In the genomic region with DNA sequence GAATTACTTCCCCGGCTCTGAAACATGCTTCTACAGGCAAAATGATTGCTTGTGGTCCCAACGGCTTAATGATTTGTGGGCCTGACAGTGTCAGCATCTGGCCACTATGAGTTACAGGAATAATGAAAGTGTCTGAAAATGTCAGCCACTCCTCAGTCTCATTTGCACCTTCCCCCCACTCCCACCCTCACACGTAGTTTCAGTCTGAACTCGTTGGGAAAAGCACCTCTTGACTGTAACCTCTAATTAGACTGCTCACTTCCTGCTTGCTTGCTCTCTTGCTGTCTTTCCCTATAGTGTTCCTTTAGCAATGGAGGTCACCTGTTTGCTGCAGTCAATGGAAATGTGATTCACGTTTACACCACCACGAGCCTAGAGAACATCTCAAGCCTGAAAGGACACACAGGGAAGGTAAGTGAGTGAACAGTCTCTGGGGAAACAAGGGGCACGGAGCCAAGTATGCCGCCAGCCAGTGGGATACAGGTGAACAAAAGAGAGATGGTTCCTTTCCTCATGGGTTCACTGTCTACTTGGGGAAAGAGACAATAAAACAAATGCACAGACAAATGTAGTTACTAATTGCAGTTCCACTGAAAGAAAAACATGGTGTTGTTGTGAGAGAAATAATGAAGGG, we compare ENCODE assay signal across 9 cellular contexts. TPM values are rescaled to one million over a fixed set of nuclear protein-coding genes. Genes with fewer than 3 reads are reported as not detected.
DNase-seq lines count a peak whose midpoint lies in the region; ATAC-seq and TF ChIP-seq lines count a peak whose summit lies in the region.
"Had no signal": no experiment of that assay in that cellular context is flagged by ENCODE, and none has a peak within 500 bp of the region (broad histone marks: within the 10 kb centered on the region; RNA-seq: fewer than 3 reads in every experiment).

No MANE protein-coding gene starts in this region.

- TF ChIP-seq EP300 in stomach (IDR thresholded peaks at IDR 0.05): no peak
- TF ChIP-seq EP300 in tibial nerve (IDR thresholded peaks at IDR 0.05): no peak

- H3K27me3 Mint-ChIP-seq in activated CD8-positive, alpha-beta T cell treated with anti-CD3 and anti-CD28 coated beads for 36 hours: peaks cover 4% of the 10 kb centered on the region
- H3K27me3 Mint-ChIP-seq in activated CD8-positive, alpha-beta T cell treated with anti-CD3 and anti-CD28 coated beads, Interleukin-2, amount 10 ng/mL, durations not matched to agents 7 days and 5 days (ENCODE audit: low read depth): peaks cover 2% of the 10 kb centered on the region

- H3K27ac ChIP-seq in stomach: no peak overlapping the region
- no peak overlapping the region for H3K27ac ChIP-seq in tibial nerve
- H3K27ac ChIP-seq: transverse colon had no signal

- TF ChIP-seq POLR2A in stomach (IDR thresholded peaks at IDR 0.05) (no peak), tibial nerve (IDR thresholded peaks at IDR 0.05) (no peak)

- no peak for TF ChIP-seq CTCF in activated CD8-positive, alpha-beta T cell treated with anti-CD3 and anti-CD28 coated beads for 36 hours (IDR thresholded peaks at IDR 0.05)
- no peak for TF ChIP-seq CTCF in stomach (IDR thresholded peaks at IDR 0.05)
- no peak for TF ChIP-seq CTCF in tibial nerve (IDR thresholded peaks at IDR 0.05)

- POLR2A ChIA-PET in activated CD8-positive, alpha-beta T cell treated with anti-CD3 and anti-CD28 coated beads for 36 hours (lab: Charles Lee): no interaction called here
- POLR2A ChIA-PET in activated CD8-positive, alpha-beta T cell treated with anti-CD3 and anti-CD28 coated beads, Interleukin-2, amount 10 ng/mL, durations not matched to agents 7 days and 5 days (lab: Charles Lee): no interaction called here

- H3K9me3 ChIP-seq in stomach (peaks cover 0 to 8% (median 3%) of the 10 kb centered on the region in 4 donors), tibial nerve (peaks cover 0 to 13% (median 0%) of the 10 kb centered on the region in 4 donors)
- H3K9me3 ChIP-seq: transverse colon had no signal

- no peaks in the 10 kb centered on the region for H3K4me1 Mint-ChIP-seq in activated CD8-positive, alpha-beta T cell treated with anti-CD3 and anti-CD28 coated beads for 36 hours (ENCODE audit: low read depth)
- H3K4me1 Mint-ChIP-seq in activated CD8-positive, alpha-beta T cell treated with anti-CD3 and anti-CD28 coated beads, Interleukin-2, amount 10 ng/mL, durations not matched to agents 7 days and 5 days (ENCODE audit: low read depth): no peaks in the 10 kb centered on the region

- peak; percentile 66 for ATAC-seq in activated CD8-positive, alpha-beta T cell treated with anti-CD3 and anti-CD28 coated beads for 36 hours
- ATAC-seq in activated CD8-positive, alpha-beta T cell treated with anti-CD3 and anti-CD28 coated beads, Interleukin-2, amount 10 ng/mL, durations not matched to agents 7 days and 5 days: no peak
- peak; percentile 56 for ATAC-seq in HG03045 (IDR thresholded peaks at IDR 0.05; ENCODE audit: unreplicated experiment)
- peak; percentile 69 for ATAC-seq in stimulated activated naive CD8-positive, alpha-beta T cell treated with anti-CD3 and anti-CD28 coated beads, Interleukin-15, Interleukin-2, amounts not matched to agents 100 U/mL and 50 U/mL, for 24 hours

- no peak overlapping the region for H3K4me3 Mint-ChIP-seq in activated CD8-positive, alpha-beta T cell treated with anti-CD3 and anti-CD28 coated beads for 36 hours
- no peak overlapping the region for H3K4me3 Mint-ChIP-seq in activated CD8-positive, alpha-beta T cell treated with anti-CD3 and anti-CD28 coated beads, Interleukin-2, amount 10 ng/mL, durations not matched to agents 7 days and 5 days

- peak; percentile 37 for DNase-seq in activated CD8-positive, alpha-beta T cell treated with anti-CD3 and anti-CD28 coated beads for 36 hours
- DNase-seq in activated CD8-positive, alpha-beta T cell treated with anti-CD3 and anti-CD28 coated beads, Interleukin-2, amount 10 ng/mL, durations not matched to agents 7 days and 5 days: no peak
- DNase-seq in NCI-H2227 (lab: John Stamatoyannopoulos, UW; ENCODE audit: unreplicated experiment) (peak; percentile 82), stomach (no peak), KBM-7 (no peak), tibial nerve (ENCODE audit: low spot score in 2 of 2) (no peak)
- peak; percentile 13 for DNase-seq in stimulated activated naive CD8-positive, alpha-beta T cell treated with anti-CD3 and anti-CD28 coated beads, Interleukin-15, Interleukin-2, amounts not matched to agents 100 U/mL and 50 U/mL, for 24 hours
- DNase-seq: transverse colon had no signal

- H3K36me3 ChIP-seq in stomach: no peaks in the 10 kb centered on the region
- H3K36me3 ChIP-seq in tibial nerve: no peaks in the 10 kb centered on the region
- H3K36me3 ChIP-seq: transverse colon had no signal

- H3K4me3 ChIP-seq in stomach: no peak overlapping the region
- H3K4me3 ChIP-seq in tibial nerve: no peak overlapping the region
- H3K4me3 ChIP-seq: transverse colon had no signal

- CTCF ChIA-PET in activated CD8-positive, alpha-beta T cell treated with anti-CD3 and anti-CD28 coated beads for 36 hours (lab: Charles Lee): no interaction called here
- CTCF ChIA-PET in activated CD8-positive, alpha-beta T cell treated with anti-CD3 and anti-CD28 coated beads, Interleukin-2, amount 10 ng/mL, durations not matched to agents 7 days and 5 days (lab: Charles Lee): no interaction called here

- no peak overlapping the region for H3K27ac Mint-ChIP-seq in activated CD8-positive, alpha-beta T cell treated with anti-CD3 and anti-CD28 coated beads for 36 hours
- H3K27ac Mint-ChIP-seq in activated CD8-positive, alpha-beta T cell treated with anti-CD3 and anti-CD28 coated beads, Interleukin-2, amount 10 ng/mL, durations not matched to agents 7 days and 5 days: no peak overlapping the region

- 58 to 68% (median 61%) methylated on average over 8 of the region's 8 CpGs for WGBS in stomach, 5 donors
- 53 to 56% methylated on average over 8 of the region's 8 CpGs for WGBS in tibial nerve, 2 donors

- H3K27me3 ChIP-seq in stomach (peaks cover 0 to 5% (median 0%) of the 10 kb centered on the region in 3 donors), tibial nerve (no peaks in the 10 kb centered on the region)

- H3K4me1 ChIP-seq in stomach: no peaks in the 10 kb centered on the region
- no peaks in the 10 kb centered on the region for H3K4me1 ChIP-seq in tibial nerve
- H3K4me1 ChIP-seq: transverse colon had no signal

- intact Hi-C loops in activated CD8-positive, alpha-beta T cell treated with anti-CD3 and anti-CD28 coated beads for 36 hours (cut with micrococcal nuclease): no loop called here
- intact Hi-C loops in stomach (cut with DNase I; ENCODE audit: low total_unique reads): no loop called here

- peaks cover 7% of the 10 kb centered on the region for H3K9me3 Mint-ChIP-seq in activated CD8-positive, alpha-beta T cell treated with anti-CD3 and anti-CD28 coated beads for 36 hours
- H3K9me3 Mint-ChIP-seq in activated CD8-positive, alpha-beta T cell treated with anti-CD3 and anti-CD28 coated beads, Interleukin-2, amount 10 ng/mL, durations not matched to agents 7 days and 5 days (ENCODE audit: insufficient read depth): peaks cover 6% of the 10 kb centered on the region

- peaks cover 3% of the 10 kb centered on the region for H3K36me3 Mint-ChIP-seq in activated CD8-positive, alpha-beta T cell treated with anti-CD3 and anti-CD28 coated beads for 36 hours (ENCODE audit: low read depth)
- H3K36me3 Mint-ChIP-seq in activated CD8-positive, alpha-beta T cell treated with anti-CD3 and anti-CD28 coated beads, Interleukin-2, amount 10 ng/mL, durations not matched to agents 7 days and 5 days (ENCODE audit: low read depth): no peaks in the 10 kb centered on the region

- in situ Hi-C loops in KBM-7 (cut with MboI; ENCODE audit: low pct_unique_long_range_greater_than_20kb, low sequenced_read_pairs): no loop called here

RNA-seq across cellular contexts. Expression of gene CFAP57, which starts 27.1 kb away (rescaled TPM):
- total RNA-seq in activated CD8-positive, alpha-beta T cell treated with anti-CD3 and anti-CD28 coated beads for 36 hours: under 1 TPM; 0.18 to 0.23 TPM
- total RNA-seq in activated CD8-positive, alpha-beta T cell treated with anti-CD3 and anti-CD28 coated beads, Interleukin-2, amount 10 ng/mL, durations not matched to agents 7 days and 5 days: not detected
- 1 to 10 TPM in 1 of 5 donors, under 1 TPM in 1, not detected in 3; 0.37 to 1.4 TPM for total RNA-seq in stomach
- polyA plus RNA-seq in stomach: under 1 TPM; 0.08 to 0.15 (median 0.12) TPM
- under 1 TPM in 3 of 4 donors, not detected in 1; 0.21 to 0.30 (median 0.22) TPM for total RNA-seq in tibial nerve
- total RNA-seq: transverse colon had no signal

RNA-seq across cellular contexts. Expression of gene EBNA1BP2, which starts 27.1 kb away (rescaled TPM):
- 100 to 1,000 TPM; 115 TPM for total RNA-seq in activated CD8-positive, alpha-beta T cell treated with anti-CD3 and anti-CD28 coated beads for 36 hours
- 10 to 100 TPM; 58.8 to 59.0 TPM for total RNA-seq in activated CD8-positive, alpha-beta T cell treated with anti-CD3 and anti-CD28 coated beads, Interleukin-2, amount 10 ng/mL, durations not matched to agents 7 days and 5 days
- total RNA-seq in stomach (10 to 100 TPM in 4 of 5 donors, 1 to 10 TPM in 1; 4.1 to 53.3 (median 37.2) TPM), tibial nerve (10 to 100 TPM; 48.8 to 57.3 (median 51.2) TPM)
- polyA plus RNA-seq in stomach: 10 to 100 TPM; 50.4 to 58.9 (median 52.5) TPM

Comparison
In these comparisons a context has a peak if more than half of its experiments do, and no peak if none do; other contexts are left out.
1. DNase-seq: peak in activated CD8-positive, alpha-beta T cell treated with anti-CD3 and anti-CD28 coated beads for 36 hours (single experiment), NCI-H2227 (single experiment) and stimulated activated naive CD8-positive, alpha-beta T cell treated with anti-CD3 and anti-CD28 coated beads, Interleukin-15, Interleukin-2, amounts not matched to agents 100 U/mL and 50 U/mL, for 24 hours (single experiment); none in activated CD8-positive, alpha-beta T cell treated with anti-CD3 and anti-CD28 coated beads, Interleukin-2, amount 10 ng/mL, durations not matched to agents 7 days and 5 days (single experiment), stomach (single experiment), KBM-7 (single experiment) and tibial nerve (0 of 2).